ENCODE assay signal across 1 cellular context in genomic region chr9:133733074-133733408, GRCh38.
TF ChIP-seq lines count a peak whose summit lies in the region.

No MANE protein-coding gene starts in this region.

TF ChIP-seq in K562, 482 proteins besides CTCF, POLR2A, EP300 and RAD21 (continued from another document):
- TF ChIP-seq GTF3C2 (IDR thresholded peaks at IDR 0.05; ENCODE audit: borderline replicate concordance, extremely low read depth, insufficient read length) = no peak
- no peak for TF ChIP-seq CREBBP (IDR thresholded peaks at IDR 0.05; ENCODE audit: low read depth, low read length)
- TF ChIP-seq ELF1 (tag; IDR thresholded peaks at IDR 0.05) = no peak
- no peak for TF ChIP-seq ZNF444 (CRISPR knock-in tag; IDR thresholded peaks at IDR 0.05)
TF ChIP-seq in K562: peak in this region for 0.
